15 cellular contexts compared by ENCODE assay signal in genomic region chr22:44731357-44731970, GRCh38. TPM values are rescaled to one million over a fixed set of nuclear protein-coding genes. Genes with fewer than 3 reads are reported as not detected.
A peak's percentile ranks its signal among the peaks of the same experiment; 100 is the strongest.
DNase-seq lines count a peak whose midpoint lies in the region; ATAC-seq and TF ChIP-seq lines count a peak whose summit lies in the region.
"Had no signal": no experiment of that assay in that cellular context is flagged by ENCODE, and none has a peak within 500 bp of the region (broad histone marks: within the 10 kb centered on the region; RNA-seq: fewer than 3 reads in every experiment).

No MANE protein-coding gene starts in this region.

- H3K27me3 ChIP-seq in SK-N-SH (ENCODE audit: insufficient read depth) (no peaks in the 10 kb centered on the region), right cardiac atrium (ENCODE audit: control insufficient read depth, insufficient read depth) (no peaks in the 10 kb centered on the region)
- H3K27me3 ChIP-seq: BLaER1 treated with 17β-estradiol and CSF1 and Interleukin-3, amounts not matched to agents 10 nM and 100 nM had no signal

- H3K4me1 ChIP-seq in SK-N-SH (ENCODE audit: control insufficient read depth in 1 of 2, insufficient read depth in 2 of 2, low read depth in 1 of 2, low read length in 1 of 2) (peaks cover 0 to 19% of the 10 kb centered on the region in 2 experiments; a peak in 1 of 4 replicates), right cardiac atrium (ENCODE audit: control insufficient read depth, insufficient read depth, low read length) (no peaks in the 10 kb centered on the region)

- TF ChIP-seq EP300 in SK-N-SH (IDR thresholded peaks at IDR 0.05; ENCODE audit: borderline replicate concordance in 1 of 2, low read depth in 1 of 2, low read length in 1 of 2): no peak

- no peaks in the 10 kb centered on the region for H3K36me3 ChIP-seq in SK-N-SH (replicated peaks in 1 of 2; ENCODE audit: control insufficient read depth in 1 of 2, insufficient read depth in 2 of 2, low read length in 1 of 2)

- intact Hi-C loops in right cardiac atrium (cut with DNase I) (no loop called here), Right ventricle myocardium superior (cut with DNase I) (no loop called here)

- H3K4me3 ChIP-seq in SK-N-SH (ENCODE audit: low read depth in 2 of 2, low read length in 1 of 2): no peak overlapping the region
- H3K4me3 ChIP-seq in right cardiac atrium (ENCODE audit: low read length): no peak overlapping the region
- H3K4me3 ChIP-seq: BLaER1 treated with 17β-estradiol and CSF1 and Interleukin-3, amounts not matched to agents 10 nM and 100 nM; GM23338 had no signal

- TF ChIP-seq RAD21 in SK-N-SH (IDR thresholded peaks at IDR 0.05; ENCODE audit: low read length): no peak

- H3K9me3 ChIP-seq in SK-N-SH (no peaks in the 10 kb centered on the region), right cardiac atrium (ENCODE audit: control insufficient read depth, low read length) (no peaks in the 10 kb centered on the region)
- H3K9me3 ChIP-seq: BLaER1 treated with 17β-estradiol and CSF1 and Interleukin-3, amounts not matched to agents 10 nM and 100 nM had no signal

- no peaks in the 10 kb centered on the region for H3K9me2 ChIP-seq in SK-N-SH

- H3K4me2 ChIP-seq in SK-N-SH: no peak overlapping the region
- H3K4me2 ChIP-seq: GM23338 had no signal

- WGBS in SK-N-SH (ENCODE audit: low lambda C conversion rate): 53% methylated on average over 2 of the region's 7 CpGs
- WGBS in right cardiac atrium: 87% methylated on average over 7 of the region's 7 CpGs

- H3F3A ChIP-seq in SK-N-SH (replicated peaks; ENCODE audit: insufficient read depth): no peaks in the 10 kb centered on the region

- no peaks in the 10 kb centered on the region for H3K79me2 ChIP-seq in SK-N-SH (ENCODE audit: insufficient read depth)

- H2AFZ ChIP-seq in SK-N-SH (ENCODE audit: low read depth): no peak overlapping the region
- H2AFZ ChIP-seq: GM23338 had no signal

- no peak overlapping the region for H3K27ac ChIP-seq in SK-N-SH (ENCODE audit: low read depth in 2 of 2, low read length in 1 of 2)
- H3K27ac ChIP-seq in right cardiac atrium (ENCODE audit: low read length): no peak overlapping the region

- POLR2A ChIA-PET in SK-N-SH (lab: Yijun Ruan, JAX): no interaction called here

- no peak overlapping the region for H3K9ac ChIP-seq in SK-N-SH

- ATAC-seq in SK-N-SH treated with all-trans-retinoic acid at 6 μM for 48 hours (no peak), right cardiac atrium (no peak), Right ventricle myocardium superior (ENCODE audit: poor library complexity) (no peak), esophagus mucosa (no peak)
- no peak for ATAC-seq in activated CD4-positive, CD25-positive, alpha-beta regulatory T cell treated with anti-CD3 and anti-CD28 coated beads, Interleukin-2, amount 50 U/mL, for 24 hours
- ATAC-seq: GM23338 had no signal

- CTCF ChIA-PET in SK-N-SH (lab: Yijun Ruan, JAX): interaction anchor here (24.0 kb wide), 1 partner anchor 36 kb away, joined by 642 read pairs; the partner anchor contains the start of gene PRR5

- peak; percentile 31 for DNase-seq in SK-N-SH
- DNase-seq in right cardiac atrium: peak; percentile 9 to 49 (median 15)
- no peak for DNase-seq in Right ventricle myocardium superior
- DNase-seq in myocyte (ENCODE audit: low read depth): peak; percentile 89
- no peak for DNase-seq in NCI-H2171 (lab: John Stamatoyannopoulos, UW)
- DNase-seq: ACHN; CD4-positive, CD25-positive, alpha-beta regulatory T cell; DMS53; GF-D8 had no signal

- no peaks in the 10 kb centered on the region for H4K20me1 ChIP-seq in SK-N-SH (ENCODE audit: insufficient read depth)

- TF ChIP-seq CTCF in SK-N-SH (IDR thresholded peaks at IDR 0.05): no peak

TF ChIP-seq in SK-N-SH, 30 proteins besides CTCF, POLR2A, EP300 and RAD21:
- no peak for TF ChIP-seq PBX3 (IDR thresholded peaks at IDR 0.05)
- no peak for TF ChIP-seq RCOR1 (IDR thresholded peaks at IDR 0.05; ENCODE audit: low read length)
- no peak for TF ChIP-seq POLR2AphosphoS5 (IDR thresholded peaks at IDR 0.05; ENCODE audit: low read depth, low read length)
- no peak for TF ChIP-seq RXRA (IDR thresholded peaks at IDR 0.05; ENCODE audit: borderline replicate concordance, low read depth)
- TF ChIP-seq NRF1 (IDR thresholded peaks at IDR 0.05; ENCODE audit: low read depth, low read length): no peak
- no peak for TF ChIP-seq FOXM1 (IDR thresholded peaks at IDR 0.05; ENCODE audit: low read depth)
- no peak for TF ChIP-seq JUND (IDR thresholded peaks at IDR 0.05)
- no peak for TF ChIP-seq EZH2phosphoT487 (IDR thresholded peaks at IDR 0.05; ENCODE audit: borderline replicate concordance, low read depth)
- TF ChIP-seq NFIC (IDR thresholded peaks at IDR 0.05; ENCODE audit: borderline replicate concordance): no peak
- no peak for TF ChIP-seq TCF12 (IDR thresholded peaks at IDR 0.05)

TF ChIP-seq in SK-N-SH treated with all-trans-retinoic acid at 6 μM for 48 hours, 23 proteins besides CTCF, POLR2A, EP300 and RAD21 (continues in another document):
- TF ChIP-seq CSRNP3 (CRISPR knock-in tag; IDR thresholded peaks at IDR 0.05): no peak
- no peak for TF ChIP-seq BACH2 (CRISPR knock-in tag; IDR thresholded peaks at IDR 0.05; ENCODE audit: borderline replicate concordance)
- TF ChIP-seq ZFP3 (CRISPR knock-in tag; IDR thresholded peaks at IDR 0.05): no peak
- no peak for TF ChIP-seq PATZ1 (CRISPR knock-in tag; IDR thresholded peaks at IDR 0.05; ENCODE audit: borderline replicate concordance)
- no peak for TF ChIP-seq PPARA (CRISPR knock-in tag; IDR thresholded peaks at IDR 0.05; ENCODE audit: borderline replicate concordance)
- no peak for TF ChIP-seq TSHZ2 (CRISPR knock-in tag; IDR thresholded peaks at IDR 0.05)
- TF ChIP-seq ZC3H10 (CRISPR knock-in tag; IDR thresholded peaks at IDR 0.05): no peak
- TF ChIP-seq ZNF70 (CRISPR knock-in tag; IDR thresholded peaks at IDR 0.05): no peak

RNA-seq across cellular contexts. Expression of gene ARHGAP8, which starts 20.9 kb away (rescaled TPM):
- 0.05 and 0.08 TPM in 2 replicates for polyA plus RNA-seq in SK-N-SH (2012; rRNA removed)
- 0.09 TPM in 1 of 2 replicates, not detected in the other for polyA plus RNA-seq in SK-N-SH (2012; cell fraction: cytosol; rRNA removed)
- 0.20 and 0.38 TPM in 2 replicates for polyA plus RNA-seq in SK-N-SH (2012; cell fraction: nucleus; rRNA removed)
- 1 to 10 TPM in 1 of 4 donors, under 1 TPM in 3; 0.26 to 1.9 (median 0.74) TPM for total RNA-seq in right cardiac atrium
- 0.02 TPM for polyA plus RNA-seq in right cardiac atrium
- not detected for total RNA-seq in Right ventricle myocardium superior
- 0.13 and 1.9 TPM in 2 replicates for total RNA-seq in myocyte
- 2.8 TPM for polyA plus RNA-seq in myocyte (2012)
- total RNA-seq in esophagus mucosa: 8.9 TPM
- total RNA-seq: A172 had no signal

RNA-seq across cellular contexts. Expression of gene PRR5, which starts 29.5 kb away (rescaled TPM):
- polyA plus RNA-seq in SK-N-SH (2012; rRNA removed): 1.3 TPM in 2 replicates
- polyA plus RNA-seq in SK-N-SH (2012; cell fraction: cytosol; rRNA removed): 0.86 and 1.4 TPM in 2 replicates
- polyA plus RNA-seq in SK-N-SH (2012; cell fraction: nucleus; rRNA removed): 2.5 and 2.6 TPM in 2 replicates
- 10 to 100 TPM in 1 of 4 donors, 1 to 10 TPM in 3; 6.9 to 10.9 (median 9.5) TPM for total RNA-seq in right cardiac atrium
- polyA plus RNA-seq in right cardiac atrium: 6.1 TPM
- total RNA-seq in Right ventricle myocardium superior: 2.9 TPM
- 54.3 and 78.2 TPM in 2 replicates for total RNA-seq in myocyte
- polyA plus RNA-seq in myocyte (2012): 51.6 TPM
- total RNA-seq in esophagus mucosa: 11.1 TPM

Comparison
In these comparisons a context has a peak if more than half of its experiments do, and no peak if none do; other contexts are left out.
1. DNase-seq: peak in SK-N-SH (single experiment), right cardiac atrium (3 of 3) and myocyte (single experiment); none in Right ventricle myocardium superior (single experiment) and NCI-H2171 (single experiment).